Comparison of ENCODE assay signal across 21 cellular contexts in genomic region chr21:44996983-44997936, GRCh38. TPM values are rescaled to one million over a fixed set of nuclear protein-coding genes. Genes with fewer than 3 reads are reported as not detected.
DNase-seq lines count a peak whose midpoint lies in the region; ATAC-seq, FAIRE-seq and TF ChIP-seq lines count a peak whose summit lies in the region.
"Had no signal": no experiment of that assay in that cellular context is flagged by ENCODE, and none has a peak within 500 bp of the region (broad histone marks: within the 10 kb centered on the region; RNA-seq: fewer than 3 reads in every experiment).

No MANE protein-coding gene starts in this region.

- TF ChIP-seq POLR2A in GM12878 (IDR thresholded peaks at IDR 0.05; ENCODE audit: low read depth, low read length): no peak

- no peak for TF ChIP-seq EP300 in GM12878 (IDR thresholded peaks at IDR 0.05; ENCODE audit: borderline replicate concordance in 1 of 2, control insufficient read depth in 1 of 2, low read depth in 2 of 2, low read length in 2 of 2)

- no peak overlapping the region for H3K9ac ChIP-seq in GM12878 (ENCODE audit: control insufficient read depth, insufficient read depth, low read length)
- H3K9ac ChIP-seq: GM23248 had no signal

- TF ChIP-seq RAD21 in GM12878 (IDR thresholded peaks at IDR 0.05; ENCODE audit: insufficient read depth, low read depth, low read length): no peak

- CTCF ChIA-PET in GM12878 (lab: Yijun Ruan, JAX): interaction anchor here (0.8 kb wide), 1 partner anchor 140 kb away, joined by 3 read pairs; no protein-coding TSS in a partner anchor

- H3K9me3 ChIP-seq in GM12878 (replicated peaks; ENCODE audit: control insufficient read depth, insufficient read depth, low read length) (no peaks in the 10 kb centered on the region), mucosa of descending colon (no peaks in the 10 kb centered on the region), upper lobe of right lung (no peaks in the 10 kb centered on the region)
- H3K9me3 ChIP-seq: Peyer's patch had no signal

- DNase-seq in Right ventricle myocardium inferior (ENCODE audit: missing footprints) (peak; percentile 51), left cardiac atrium (no peak), GM12878 (ENCODE audit: low read depth, low spot score) (no peak), mucosa of descending colon (peak in 2 of 3 donors; percentile 11 to 34), upper lobe of right lung (no peak), NCI-H748 treated with DMSO at 0.1 percent for 48 hours (lab: John Stamatoyannopoulos, UW) (no peak)
- DNase-seq in stimulated activated naive CD8-positive, alpha-beta T cell treated with anti-CD3 and anti-CD28 coated beads, Interleukin-15, Interleukin-2, amounts not matched to agents 100 U/mL and 50 U/mL, for 24 hours: no peak
- DNase-seq: 8988T; CD8-positive, alpha-beta memory T cell; DND-41; GM23248; KBM-7; NCI-H1436; NCI-H2029; NCI-H2171 treated with DMSO at 0.1 percent for 48 hours; NCI-H446 treated with DMSO at 0.1 percent for 48 hours; Peyer's patch; SHP77 treated with DMSO at 0.1 percent for 48 hours had no signal

- no peaks in the 10 kb centered on the region for H3K79me2 ChIP-seq in GM12878 (ENCODE audit: control insufficient read depth, insufficient read depth, low read length)

- H4K20me1 ChIP-seq in GM12878 (ENCODE audit: control insufficient read depth, insufficient read depth): no peaks in the 10 kb centered on the region

- intact Hi-C loops in Right ventricle myocardium inferior (cut with DNase I): no loop called here
- intact Hi-C loops in left cardiac atrium (cut with DNase I): no loop called here
- intact Hi-C loops in GM12878 (cut with micrococcal nuclease; ENCODE audit: unreplicated experiment): no loop called here
- intact Hi-C loops in mucosa of descending colon (cut with DNase I, micrococcal nuclease): no loop called here
- intact Hi-C loops in upper lobe of right lung (cut with DNase I): no loop called here

- ATAC-seq in Right ventricle myocardium inferior (no peak), left cardiac atrium (no peak), GM12878 (peak; percentile 26), mucosa of descending colon (no peak), upper lobe of right lung (no peak), GM21381 (IDR thresholded peaks at IDR 0.05; ENCODE audit: unreplicated experiment) (no peak)
- ATAC-seq in stimulated activated naive CD8-positive, alpha-beta T cell treated with anti-CD3 and anti-CD28 coated beads, Interleukin-15, Interleukin-2, amounts not matched to agents 100 U/mL and 50 U/mL, for 24 hours: no peak

- H3K4me3 ChIP-seq in GM12878: no peak overlapping the region
- H3K4me3 ChIP-seq in mucosa of descending colon: no peak overlapping the region
- no peak overlapping the region for H3K4me3 ChIP-seq in upper lobe of right lung
- H3K4me3 ChIP-seq: GM23248, Peyer's patch had no signal

- in situ Hi-C loops in GM12878 (cut with MboI): no loop called here

- no peaks in the 10 kb centered on the region for H3K4me1 ChIP-seq in GM12878 (ENCODE audit: control insufficient read depth, insufficient read depth, low read length)
- H3K4me1 ChIP-seq in mucosa of descending colon (ENCODE audit: low read depth): no peaks in the 10 kb centered on the region
- H3K4me1 ChIP-seq in upper lobe of right lung: no peaks in the 10 kb centered on the region

- H3K27me3 ChIP-seq in GM12878 (replicated peaks in 1 of 2; ENCODE audit: control insufficient read depth in 2 of 2, insufficient read depth in 2 of 2, low read length in 1 of 2): peaks cover 3 to 4% of the 10 kb centered on the region in 2 experiments; a peak in 3 of 4 replicates
- H3K27me3 ChIP-seq in upper lobe of right lung: no peaks in the 10 kb centered on the region
- H3K27me3 ChIP-seq: Peyer's patch had no signal

- no peak overlapping the region for H2AFZ ChIP-seq in GM12878 (ENCODE audit: control insufficient read depth, low read depth, low read length)
- H2AFZ ChIP-seq: GM23248 had no signal

- RAD21 ChIA-PET in GM12878 (lab: Charles Lee; ENCODE audit: unreplicated experiment): no interaction called here

- WGBS in GM12878 (ENCODE audit: insufficient coverage, insufficient replicate concordance, low lambda C conversion rate, missing lambda C conversion rate): 28% methylated on average over 32 of the region's 36 CpGs

- SMC1A ChIA-PET in GM12878 (lab: Charles Lee; ENCODE audit: uncharacterized antibody, unreplicated experiment): interaction anchor here (0.6 to 0.7 kb wide), 2 partner anchors 89 to 131 kb away, joined by 3 read pairs; no protein-coding TSS in a partner anchor

- FAIRE-seq in GM12878 (lab: Jason Lieb, UNC): no peak
- FAIRE-seq: G401.6, GM18507 had no signal

- H3K36me3 ChIP-seq in GM12878 (ENCODE audit: control insufficient read depth in 2 of 2, insufficient read depth in 2 of 2, low read length in 1 of 2) (no peaks in the 10 kb centered on the region), mucosa of descending colon (ENCODE audit: low read depth) (no peaks in the 10 kb centered on the region), upper lobe of right lung (no peaks in the 10 kb centered on the region)
- H3K36me3 ChIP-seq: Peyer's patch had no signal

- BruUV-seq in GM12878 (replicated peaks; lab: Mats Ljungman, UMichigan): no TSS peak

- H3K4me2 ChIP-seq in GM12878 (ENCODE audit: control insufficient read depth, insufficient read depth): no peak overlapping the region

- no peak for TF ChIP-seq CTCF in GM12878 (IDR thresholded peaks at IDR 0.05 in 2 of 3, conservative IDR thresholded peaks at IDR 0.05 in 1 of 3; ENCODE audit: control insufficient read depth in 2 of 3, extremely low read depth in 1 of 3, insufficient read depth in 1 of 3, low read depth in 3 of 3, low read length in 3 of 3)
- TF ChIP-seq CTCF in mucosa of descending colon (IDR thresholded peaks at IDR 0.05): no peak
- TF ChIP-seq CTCF in upper lobe of right lung (IDR thresholded peaks at IDR 0.05): no peak

- H3K27ac ChIP-seq in GM12878 (ENCODE audit: control insufficient read depth, insufficient read depth) (no peak overlapping the region), upper lobe of right lung (peak overlapping the region; percentile 3)
- H3K27ac ChIP-seq: GM23248, Peyer's patch had no signal

- POLR2A ChIA-PET in GM12878 (lab: Charles Lee): no interaction called here

TF ChIP-seq in GM12878, 131 proteins besides CTCF, POLR2A, EP300 and RAD21 (continues in another document):
- TF ChIP-seq EZH2 (IDR thresholded peaks at IDR 0.05; ENCODE audit: borderline replicate concordance, control insufficient read depth, low read depth, low read length) (no peak), POLR2AphosphoS2 (IDR thresholded peaks at IDR 0.05; ENCODE audit: low read depth, low read length) (no peak), ATF3 (IDR thresholded peaks at IDR 0.05; ENCODE audit: borderline replicate concordance, extremely low read depth, low read depth, low read length) (no peak), LARP7 (IDR thresholded peaks at IDR 0.05) (no peak), BACH1 (IDR thresholded peaks at IDR 0.05; ENCODE audit: borderline replicate concordance) (no peak), USF2 (IDR thresholded peaks at IDR 0.05; ENCODE audit: borderline replicate concordance, low read depth, low read length) (no peak), SMARCA5 (IDR thresholded peaks at IDR 0.05) (no peak), NFIC (IDR thresholded peaks at IDR 0.05; ENCODE audit: low read depth, low read length) (no peak), ETV6 (conservative IDR thresholded peaks at IDR 0.05 in 1 of 2, IDR thresholded peaks at IDR 0.05 in 1 of 2; ENCODE audit: borderline replicate concordance in 1 of 2, low read depth in 1 of 2) (no peak), MEF2B (IDR thresholded peaks at IDR 0.05; ENCODE audit: partially characterized antibody, poor library complexity, severe bottlenecking) (no peak), NRF1 (conservative IDR thresholded peaks at IDR 0.05; ENCODE audit: low read depth, low read length) (no peak), SMAD1 (IDR thresholded peaks at IDR 0.05; ENCODE audit: low read depth, partially characterized antibody) (no peak), IRF4 (IDR thresholded peaks at IDR 0.05; ENCODE audit: low read depth, low read length) (no peak)

RNA-seq across cellular contexts. Expression of gene SLX9, which starts 57.4 kb away (rescaled TPM):
- total RNA-seq in Right ventricle myocardium inferior (66.5 TPM), left cardiac atrium (10 to 100 TPM; 26.1 to 28.6 TPM), GM12878 (2014; rRNA removed) (39.4 and 40.2 TPM in 2 replicates), GM12878 (2014; rRNA removed; fragmentation: Illumina TruSeq; extraction: Trizol) (17.0 and 18.0 TPM in 2 replicates), GM12878 (2021) (81.3 and 83.2 TPM in 2 replicates), mucosa of descending colon (10 to 100 TPM; 19.8 to 42.2 (median 20.9) TPM), upper lobe of right lung (22.8 TPM)
- total RNA-seq in GM12878 (2013; cell fraction: nucleolus; rRNA removed): 6.2 and 8.6 TPM in 2 replicates
- polyA plus RNA-seq in GM12878 (2011; ENCODE audit: low read depth): 6.3 TPM
- polyA plus RNA-seq in GM12878 (2011; rRNA removed) (14.8 and 27.7 TPM in 2 replicates), GM12878 (2014; fragmentation: Illumina TruSeq; extraction: Trizol) (1.7 and 5.9 TPM in 2 replicates), GM12878 (2014; fragmentation: Nextera tagmentation; extraction: Ambion mirVana) (1 to 10 TPM in 1 of 2 experiments, under 1 TPM in 1; 0.69 to 5.5 TPM), GM12878 (2014; rRNA removed) (53.6 and 62.2 TPM in 2 replicates), GM12878 (2016; fragmentation: Nextera tagmentation; extraction: Ambion mirVana) (10 to 100 TPM; 69.2 to 75.5 TPM)
- polyA plus RNA-seq in GM12878 (2011; cell fraction: cytosol; rRNA removed): 32.2 and 59.0 TPM in 2 replicates
- 33.4 and 49.2 TPM in 2 replicates for polyA plus RNA-seq in GM12878 (2011; cell fraction: nucleus; rRNA removed)
- polyA plus RNA-seq in GM12878 (2012): 22.6 and 22.7 TPM in 2 replicates
- 10.2 and 16.9 TPM in 2 replicates for polyA minus RNA-seq in GM12878 (2011; rRNA and poly(A)+ RNA removed)
- 12.4 and 18.7 TPM in 2 replicates for polyA minus RNA-seq in GM12878 (2011; cell fraction: cytosol; rRNA and poly(A)+ RNA removed)
- 2.8 and 6.0 TPM in 2 replicates for polyA minus RNA-seq in GM12878 (2011; cell fraction: nucleus; rRNA and poly(A)+ RNA removed)

Comparison
In these comparisons a context has a peak if more than half of its experiments do, and no peak if none do; other contexts are left out.
1. DNase-seq: peak in Right ventricle myocardium inferior (single experiment) and mucosa of descending colon (2 of 3); none in left cardiac atrium (single experiment), GM12878 (single experiment), upper lobe of right lung (single experiment), NCI-H748 treated with DMSO at 0.1 percent for 48 hours (single experiment) and stimulated activated naive CD8-positive, alpha-beta T cell treated with anti-CD3 and anti-CD28 coated beads, Interleukin-15, Interleukin-2, amounts not matched to agents 100 U/mL and 50 U/mL, for 24 hours (single experiment).